In the genomic region with DNA sequence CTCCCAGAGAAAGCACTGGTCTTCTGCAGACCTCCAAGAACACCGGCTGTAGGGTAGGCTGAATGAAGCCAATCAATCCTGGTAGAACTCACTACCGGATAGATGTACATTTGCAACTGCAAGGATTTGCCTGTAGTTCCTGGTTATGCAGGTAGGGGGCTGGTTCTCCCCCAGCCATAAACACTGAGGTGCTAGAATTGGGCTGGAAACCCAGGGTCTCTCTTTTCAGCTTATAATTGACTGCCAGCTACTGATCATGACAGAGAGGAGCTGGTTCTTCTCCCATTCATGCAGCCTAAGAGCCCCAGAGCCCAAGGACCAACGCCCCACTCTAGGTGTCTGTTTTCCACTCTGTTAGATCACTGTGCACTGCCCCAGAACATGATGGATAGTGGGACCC, we compare ENCODE assay signal across 11 cellular contexts. TPM values are rescaled to one million over a fixed set of nuclear protein-coding genes. Genes with fewer than 3 reads are reported as not detected.
DNase-seq lines count a peak whose midpoint lies in the region; ATAC-seq, FAIRE-seq and TF ChIP-seq lines count a peak whose summit lies in the region.
"Had no signal": no experiment of that assay in that cellular context is flagged by ENCODE, and none has a peak within 500 bp of the region (broad histone marks: within the 10 kb centered on the region; RNA-seq: fewer than 3 reads in every experiment).

No MANE protein-coding gene starts in this region.

- no peak overlapping the region for H3K27ac ChIP-seq in suprapubic skin

- H3K4me1 ChIP-seq in BE2C (no peaks in the 10 kb centered on the region), suprapubic skin (no peaks in the 10 kb centered on the region)

- no peak for TF ChIP-seq EP300 in suprapubic skin (IDR thresholded peaks at IDR 0.05)

- WGBS in suprapubic skin: 73% methylated on average over 3 of the region's 3 CpGs

- intact Hi-C loops in activated naive CD4-positive, alpha-beta T cell treated with anti-CD3 and anti-CD28 coated beads for 36 hours (cut with micrococcal nuclease): no loop called here

- CTCF ChIA-PET in activated naive CD4-positive, alpha-beta T cell treated with anti-CD3 and anti-CD28 coated beads for 36 hours (lab: Charles Lee): interaction anchor here (0.6 kb wide), 1 partner anchor 1401 kb away, joined by 5 read pairs; no protein-coding TSS in a partner anchor

- no peaks in the 10 kb centered on the region for H3K9me3 ChIP-seq in BE2C
- no peaks in the 10 kb centered on the region for H3K9me3 ChIP-seq in suprapubic skin

- H3K9me3 Mint-ChIP-seq in activated naive CD4-positive, alpha-beta T cell treated with anti-CD3 and anti-CD28 coated beads for 36 hours: no peaks in the 10 kb centered on the region

- no peaks in the 10 kb centered on the region for H3K4me1 Mint-ChIP-seq in activated naive CD4-positive, alpha-beta T cell treated with anti-CD3 and anti-CD28 coated beads for 36 hours (ENCODE audit: low read depth)

- no peaks in the 10 kb centered on the region for H3K36me3 ChIP-seq in BE2C
- H3K36me3 ChIP-seq in suprapubic skin: no peaks in the 10 kb centered on the region

- H3K27me3 ChIP-seq in BE2C (no peaks in the 10 kb centered on the region), suprapubic skin (no peaks in the 10 kb centered on the region)

- no peak for FAIRE-seq in GM19239 (lab: Jason Lieb, UNC)
- FAIRE-seq: small intestine had no signal

- H3K4me3 ChIP-seq in BE2C (ENCODE audit: low read depth, low read length) (no peak overlapping the region), fibroblast of villous mesenchyme (ENCODE audit: low read depth, low read length) (no peak overlapping the region), suprapubic skin (no peak overlapping the region)

- peak; percentile 61 for ATAC-seq in GM18868 (IDR thresholded peaks at IDR 0.05; ENCODE audit: unreplicated experiment)

- no peak overlapping the region for H3K4me3 Mint-ChIP-seq in activated naive CD4-positive, alpha-beta T cell treated with anti-CD3 and anti-CD28 coated beads for 36 hours

- TF ChIP-seq POLR2A in suprapubic skin (IDR thresholded peaks at IDR 0.05): no peak

- TF ChIP-seq CTCF in BE2C (IDR thresholded peaks at IDR 0.05; ENCODE audit: low read depth, low read length) (peak; percentile 57), fibroblast of villous mesenchyme (IDR thresholded peaks at IDR 0.05; ENCODE audit: insufficient read depth, low read depth, low read length) (peak; percentile 47), suprapubic skin (IDR thresholded peaks at IDR 0.05) (no peak)

- no peak overlapping the region for H3K27ac Mint-ChIP-seq in activated naive CD4-positive, alpha-beta T cell treated with anti-CD3 and anti-CD28 coated beads for 36 hours

- H3K36me3 Mint-ChIP-seq in activated naive CD4-positive, alpha-beta T cell treated with anti-CD3 and anti-CD28 coated beads for 36 hours (ENCODE audit: low read depth): no peaks in the 10 kb centered on the region

- H3K27me3 Mint-ChIP-seq in activated naive CD4-positive, alpha-beta T cell treated with anti-CD3 and anti-CD28 coated beads for 36 hours (ENCODE audit: low read depth): no peaks in the 10 kb centered on the region

- DNase-seq in BE2C: no peak
- DNase-seq in OCI-M1 (lab: John Stamatoyannopoulos, UW): peak; percentile 15
- no peak for DNase-seq in fibroblast of villous mesenchyme (ENCODE audit: low read depth)
- no peak for DNase-seq in GM19239 (ENCODE audit: insufficient read length, low spot score)
- DNase-seq in SKM-1 (lab: John Stamatoyannopoulos, UW; ENCODE audit: unreplicated experiment): no peak
- DNase-seq in suprapubic skin (ENCODE audit: low spot score in 2 of 2): no peak
- DNase-seq in activated naive CD4-positive, alpha-beta T cell treated with anti-CD3 and anti-CD28 coated beads for 36 hours: no peak
- DNase-seq: DMS79, NCI-H146, small intestine had no signal

RNA-seq across cellular contexts. Expression of a gene that starts 21.5 kb away (rescaled TPM):
- not detected for polyA plus RNA-seq in BE2C (2012; ENCODE audit: insufficient read depth, insufficient read length, low read depth)
- total RNA-seq in fibroblast of villous mesenchyme: 2.2 and 4.2 TPM in 2 replicates
- total RNA-seq in suprapubic skin: 1 to 10 TPM; 3.4 to 5.3 (median 4.1) TPM
- not detected for total RNA-seq in activated naive CD4-positive, alpha-beta T cell treated with anti-CD3 and anti-CD28 coated beads for 36 hours

RNA-seq across cellular contexts. Expression of a gene that starts 36.5 kb away (rescaled TPM):
- polyA plus RNA-seq in BE2C (2012; ENCODE audit: insufficient read depth, insufficient read length, low read depth): not detected
- 3.5 and 4.5 TPM in 2 replicates for total RNA-seq in fibroblast of villous mesenchyme
- 10 to 100 TPM; 10.0 to 24.5 (median 14.8) TPM for total RNA-seq in suprapubic skin
- 1 to 10 TPM; 1.1 to 1.3 TPM for total RNA-seq in activated naive CD4-positive, alpha-beta T cell treated with anti-CD3 and anti-CD28 coated beads for 36 hours

Comparison
In these comparisons a context has a peak if more than half of its experiments do, and no peak if none do; other contexts are left out.
1. CTCF ChIP-seq: peak in BE2C (single experiment) and fibroblast of villous mesenchyme (single experiment); none in suprapubic skin (0 of 2).